ENCODE assay signal across 8 cellular contexts in genomic region chr6:106300944-106301343, GRCh38. TPM values are rescaled to one million over a fixed set of nuclear protein-coding genes. Genes with fewer than 3 reads are reported as not detected.
DNase-seq lines count a peak whose midpoint lies in the region; ATAC-seq and TF ChIP-seq lines count a peak whose summit lies in the region.

No MANE protein-coding gene starts in this region.

- H3K36me3 Mint-ChIP-seq in stimulated activated naive B cell treated with anti-CD40 and anti-IgM and Interleukin-4, amounts not matched to agents 10 μg/mL and 1 μg/mL and 100 μg/mL, for 72 hours, result peaks cover 8 to 14% of the 10 kb centered on the region in 2 donors

- H4K20me1 ChIP-seq in GM23248 (ENCODE audit: insufficient read depth), result no peaks in the 10 kb centered on the region

- no peak overlapping the region for H3K27ac Mint-ChIP-seq in stimulated activated naive B cell treated with anti-CD40 and anti-IgM and Interleukin-4, amounts not matched to agents 10 μg/mL and 1 μg/mL and 100 μg/mL, for 72 hours

- no peaks in the 10 kb centered on the region for H3K9me3 ChIP-seq in GM23248 (ENCODE audit: low read depth)
- no peaks in the 10 kb centered on the region for H3K9me3 ChIP-seq in WERI-Rb-1 (ENCODE audit: severe bottlenecking)

- H3K9ac ChIP-seq in GM23248, result no peak overlapping the region

- no peaks in the 10 kb centered on the region for H3K27me3 ChIP-seq in GM23248 (replicated peaks; ENCODE audit: insufficient read depth)
- no peaks in the 10 kb centered on the region for H3K27me3 ChIP-seq in WERI-Rb-1 (ENCODE audit: insufficient read depth, low read depth, severe bottlenecking)

- H2AFZ ChIP-seq in GM23248, result no peak overlapping the region

- H3K4me1 ChIP-seq in GM23248 (ENCODE audit: insufficient read depth), result peaks cover 13% of the 10 kb centered on the region

- WGBS in GM23248 (ENCODE audit: low coverage in 1 of 2, low lambda C conversion rate in 2 of 2, missing lambda C conversion rate in 2 of 2), 2 experiments, result 14 to 20% methylated on average over 3 of the region's 3 CpGs

- H3K27ac ChIP-seq in GM23248 (no peak overlapping the region), WERI-Rb-1 (no peak overlapping the region)

- H3F3A ChIP-seq in GM23248 (ENCODE audit: insufficient read depth), result peaks cover 7% of the 10 kb centered on the region

- H3K36me3 ChIP-seq in GM23248 (ENCODE audit: low read depth), result no peaks in the 10 kb centered on the region
- no peaks in the 10 kb centered on the region for H3K36me3 ChIP-seq in WERI-Rb-1

- peaks cover 0 to 2% of the 10 kb centered on the region in 2 donors for H3K4me1 Mint-ChIP-seq in stimulated activated naive B cell treated with anti-CD40 and anti-IgM and Interleukin-4, amounts not matched to agents 10 μg/mL and 1 μg/mL and 100 μg/mL, for 72 hours

- no peak for ATAC-seq in stimulated activated naive B cell treated with anti-CD40 and anti-IgM and Interleukin-4, amounts not matched to agents 10 μg/mL and 1 μg/mL and 100 μg/mL, for 72 hours (replicated peaks)

- no peaks in the 10 kb centered on the region for H3K9me2 ChIP-seq in GM23248 (ENCODE audit: insufficient read depth)

- peaks cover 96% of the 10 kb centered on the region for H3K79me2 ChIP-seq in GM23248 (ENCODE audit: insufficient read depth)

- H3K4me2 ChIP-seq in GM23248 (ENCODE audit: unreplicated experiment), result no peak overlapping the region

- no peak overlapping the region for H3K4me3 Mint-ChIP-seq in stimulated activated naive B cell treated with anti-CD40 and anti-IgM and Interleukin-4, amounts not matched to agents 10 μg/mL and 1 μg/mL and 100 μg/mL, for 72 hours

- in situ Hi-C loops in GM23248 (cut with MboI), result loop anchor here (10.0 kb wide), 1 partner anchor 306 kb away; no protein-coding TSS in a partner anchor

- no peaks in the 10 kb centered on the region for H3K9me3 Mint-ChIP-seq in stimulated activated naive B cell treated with anti-CD40 and anti-IgM and Interleukin-4, amounts not matched to agents 10 μg/mL and 1 μg/mL and 100 μg/mL, for 72 hours

- H3K4me3 ChIP-seq in GM23248 (no peak overlapping the region), WERI-Rb-1 (ENCODE audit: low read depth, low read length) (no peak overlapping the region)

- TF ChIP-seq CTCF in WERI-Rb-1 (IDR thresholded peaks at IDR 0.05; ENCODE audit: low read depth, low read length), result 0 out of 2 replicates have a peak, but pooled peaks have one; percentile 3

- DNase-seq in AML-193 (lab: John Stamatoyannopoulos, UW), result peak; percentile 59 to 60
- peak; percentile 75 for DNase-seq in GM23248
- no peak for DNase-seq in WERI-Rb-1
- peak; percentile 53 for DNase-seq in iris pigment epithelial cell (ENCODE audit: low read depth)
- no peak for DNase-seq in activated gamma-delta T cell (lab: John Stamatoyannopoulos, UW)
- DNase-seq in NCI-H187 treated with DMSO at 0.1 percent for 48 hours (lab: John Stamatoyannopoulos, UW), result no peak
- no peak for DNase-seq in stimulated activated CD4-positive, alpha-beta T cell treated with anti-CD3 and anti-CD28 coated beads, Interleukin-4, amount 100 ng/mL, for 4 hours
- DNase-seq in stimulated activated naive B cell treated with anti-CD40 and anti-IgM and Interleukin-4, amounts not matched to agents 10 μg/mL and 1 μg/mL and 100 μg/mL, for 72 hours, result no peak

- H3K27me3 Mint-ChIP-seq in stimulated activated naive B cell treated with anti-CD40 and anti-IgM and Interleukin-4, amounts not matched to agents 10 μg/mL and 1 μg/mL and 100 μg/mL, for 72 hours, result no peaks in the 10 kb centered on the region

RNA-seq across cellular contexts. Expression of gene ATG5, which starts 24.6 kb away (rescaled TPM):
- total RNA-seq in GM23248 (2014; rRNA removed; shearing (Covaris generic)), result 39.4 and 46.2 TPM in 2 replicates
- 44.2 and 45.2 TPM in 2 replicates for polyA plus RNA-seq in GM23248 (2016; fragmentation: Nextera tagmentation; extraction: Ambion mirVana)

RNA-seq across cellular contexts. Expression of gene CRYBG1, which starts 59.6 kb away (rescaled TPM):
- 6.2 and 8.4 TPM in 2 replicates for total RNA-seq in GM23248 (2014; rRNA removed; shearing (Covaris generic))
- polyA plus RNA-seq in GM23248 (2016; fragmentation: Nextera tagmentation; extraction: Ambion mirVana), result 1.9 and 2.1 TPM in 2 replicates

Comparison
In these comparisons a context has a peak if more than half of its experiments do, and no peak if none do; other contexts are left out.
1. DNase-seq: peak in AML-193 (2 of 2), GM23248 (single experiment) and iris pigment epithelial cell (single experiment); none in WERI-Rb-1 (single experiment), activated gamma-delta T cell (single experiment), NCI-H187 treated with DMSO at 0.1 percent for 48 hours (single experiment), stimulated activated CD4-positive, alpha-beta T cell treated with anti-CD3 and anti-CD28 coated beads, Interleukin-4, amount 100 ng/mL, for 4 hours (0 of 2) and stimulated activated naive B cell treated with anti-CD40 and anti-IgM and Interleukin-4, amounts not matched to agents 10 μg/mL and 1 μg/mL and 100 μg/mL, for 72 hours (single experiment).